Comparison of ENCODE assay signal across 1 cellular context in the genomic region with DNA sequence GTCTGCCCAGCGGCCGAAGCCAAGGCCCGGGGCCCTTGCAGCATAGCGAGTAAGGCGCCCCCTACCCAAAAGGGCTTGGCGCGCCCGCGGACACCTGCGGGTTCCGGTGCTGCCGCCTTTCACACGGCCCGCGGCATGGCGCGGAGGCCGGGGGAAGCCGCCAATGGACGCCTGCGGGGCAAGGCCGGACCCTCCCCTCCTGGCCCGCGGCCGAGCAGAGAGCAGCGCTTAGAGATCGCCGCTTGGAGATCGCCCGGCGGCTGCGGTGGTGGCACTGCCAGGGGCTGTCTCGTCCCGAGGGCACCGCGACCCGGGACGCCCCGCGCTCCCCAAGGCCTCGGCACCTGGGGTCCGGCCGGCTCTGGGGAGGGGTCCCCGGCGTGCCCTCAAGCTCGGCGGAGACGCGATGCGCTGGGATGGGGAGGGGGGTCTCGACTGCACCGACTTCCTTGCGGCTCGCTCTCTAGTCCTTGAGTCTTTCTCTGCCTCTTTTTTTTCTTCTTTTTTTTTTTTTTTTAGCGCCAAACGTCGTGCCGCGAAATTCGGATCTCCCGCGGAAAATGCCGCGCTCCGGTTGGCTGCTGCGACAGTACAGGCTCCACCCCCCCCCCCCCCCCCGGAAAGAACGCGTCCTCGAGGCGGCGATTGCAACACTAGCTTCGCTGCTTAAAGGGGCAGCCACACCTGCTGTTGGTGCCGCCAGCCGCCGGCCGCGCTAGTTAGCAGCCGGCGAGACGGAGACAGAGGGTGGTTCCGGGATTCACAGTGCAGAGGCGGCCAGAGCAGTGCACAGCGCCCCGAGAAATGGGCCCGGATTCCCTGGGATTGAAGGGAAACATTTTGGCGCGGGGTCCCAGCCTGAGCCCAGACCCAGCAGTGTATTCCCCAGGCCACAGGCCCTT.
TF ChIP-seq lines count a peak whose summit lies in the region.

A gene with protein sequence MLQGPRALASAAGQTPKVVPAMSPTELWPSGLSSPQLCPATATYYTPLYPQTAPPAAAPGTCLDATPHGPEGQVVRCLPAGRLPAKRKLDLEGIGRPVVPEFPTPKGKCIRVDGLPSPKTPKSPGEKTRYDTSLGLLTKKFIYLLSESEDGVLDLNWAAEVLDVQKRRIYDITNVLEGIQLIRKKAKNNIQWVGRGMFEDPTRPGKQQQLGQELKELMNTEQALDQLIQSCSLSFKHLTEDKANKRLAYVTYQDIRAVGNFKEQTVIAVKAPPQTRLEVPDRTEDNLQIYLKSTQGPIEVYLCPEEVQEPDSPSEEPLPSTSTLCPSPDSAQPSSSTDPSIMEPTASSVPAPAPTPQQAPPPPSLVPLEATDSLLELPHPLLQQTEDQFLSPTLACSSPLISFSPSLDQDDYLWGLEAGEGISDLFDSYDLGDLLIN (minus strand): TSS at position 484 of the 902 bp plus-strand sequence. CDS start 440 bp downstream, at position 44.

TF ChIP-seq in K562, 482 proteins besides CTCF, POLR2A, EP300 and RAD21 (continued from another document and continues in another):
- TF ChIP-seq, protein P1, sequence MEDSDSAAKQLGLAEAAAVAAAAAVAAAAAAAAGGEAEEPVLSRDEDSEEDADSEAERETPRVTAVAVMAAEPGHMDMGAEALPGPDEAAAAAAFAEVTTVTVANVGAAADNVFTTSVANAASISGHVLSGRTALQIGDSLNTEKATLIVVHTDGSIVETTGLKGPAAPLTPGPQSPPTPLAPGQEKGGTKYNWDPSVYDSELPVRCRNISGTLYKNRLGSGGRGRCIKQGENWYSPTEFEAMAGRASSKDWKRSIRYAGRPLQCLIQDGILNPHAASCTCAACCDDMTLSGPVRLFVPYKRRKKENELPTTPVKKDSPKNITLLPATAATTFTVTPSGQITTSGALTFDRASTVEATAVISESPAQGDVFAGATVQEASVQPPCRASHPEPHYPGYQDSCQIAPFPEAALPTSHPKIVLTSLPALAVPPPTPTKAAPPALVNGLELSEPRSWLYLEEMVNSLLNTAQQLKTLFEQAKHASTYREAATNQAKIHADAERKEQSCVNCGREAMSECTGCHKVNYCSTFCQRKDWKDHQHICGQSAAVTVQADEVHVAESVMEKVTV (CRISPR knock-in tag; IDR thresholded peaks at IDR 0.05), result no peak
- no peak for TF ChIP-seq TRIM28 (IDR thresholded peaks at IDR 0.05)
- TF ChIP-seq SMARCE1 (IDR thresholded peaks at IDR 0.05), result no peak
- TF ChIP-seq, protein P2, sequence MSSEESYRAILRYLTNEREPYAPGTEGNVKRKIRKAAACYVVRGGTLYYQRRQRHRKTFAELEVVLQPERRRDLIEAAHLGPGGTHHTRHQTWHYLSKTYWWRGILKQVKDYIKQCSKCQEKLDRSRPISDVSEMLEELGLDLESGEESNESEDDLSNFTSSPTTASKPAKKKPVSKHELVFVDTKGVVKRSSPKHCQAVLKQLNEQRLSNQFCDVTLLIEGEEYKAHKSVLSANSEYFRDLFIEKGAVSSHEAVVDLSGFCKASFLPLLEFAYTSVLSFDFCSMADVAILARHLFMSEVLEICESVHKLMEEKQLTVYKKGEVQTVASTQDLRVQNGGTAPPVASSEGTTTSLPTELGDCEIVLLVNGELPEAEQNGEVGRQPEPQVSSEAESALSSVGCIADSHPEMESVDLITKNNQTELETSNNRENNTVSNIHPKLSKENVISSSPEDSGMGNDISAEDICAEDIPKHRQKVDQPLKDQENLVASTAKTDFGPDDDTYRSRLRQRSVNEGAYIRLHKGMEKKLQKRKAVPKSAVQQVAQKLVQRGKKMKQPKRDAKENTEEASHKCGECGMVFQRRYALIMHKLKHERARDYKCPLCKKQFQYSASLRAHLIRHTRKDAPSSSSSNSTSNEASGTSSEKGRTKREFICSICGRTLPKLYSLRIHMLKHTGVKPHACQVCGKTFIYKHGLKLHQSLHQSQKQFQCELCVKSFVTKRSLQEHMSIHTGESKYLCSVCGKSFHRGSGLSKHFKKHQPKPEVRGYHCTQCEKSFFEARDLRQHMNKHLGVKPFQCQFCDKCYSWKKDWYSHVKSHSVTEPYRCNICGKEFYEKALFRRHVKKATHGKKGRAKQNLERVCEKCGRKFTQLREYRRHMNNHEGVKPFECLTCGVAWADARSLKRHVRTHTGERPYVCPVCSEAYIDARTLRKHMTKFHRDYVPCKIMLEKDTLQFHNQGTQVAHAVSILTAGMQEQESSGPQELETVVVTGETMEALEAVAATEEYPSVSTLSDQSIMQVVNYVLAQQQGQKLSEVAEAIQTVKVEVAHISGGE (CRISPR knock-in tag; IDR thresholded peaks at IDR 0.05), result peak in 1 of 3 experiments; percentile 25; a peak in 2 of 6 replicates
- no peak for TF ChIP-seq TCF7L2 (IDR thresholded peaks at IDR 0.05; ENCODE audit: low read depth, low read length)
- TF ChIP-seq ZMIZ1 (IDR thresholded peaks at IDR 0.05; ENCODE audit: low read depth in 2 of 2, low read length in 2 of 2), result peak in 1 of 2 experiments; percentile 45; a peak in 1 of 4 replicates
- TF ChIP-seq EP400 (IDR thresholded peaks at IDR 0.05), result peak; percentile 80; the same call in 1 of the 2 replicates
- 0 out of 2 replicates have a peak, but pooled peaks have one; percentile 37 for TF ChIP-seq KLF1 (tag; IDR thresholded peaks at IDR 0.05)
- no peak for TF ChIP-seq SMC3 (conservative IDR thresholded peaks at IDR 0.05; ENCODE audit: insufficient read depth, low read depth, low read length)
- TF ChIP-seq CCNT2 (IDR thresholded peaks at IDR 0.05; ENCODE audit: borderline replicate concordance, extremely low read depth, insufficient read length, low read depth, low read length), result peak; percentile 35
- no peak for TF ChIP-seq NR0B1 (IDR thresholded peaks at IDR 0.05; ENCODE audit: partially characterized antibody)
- no peak for TF ChIP-seq ZNF583 (CRISPR knock-in tag; IDR thresholded peaks at IDR 0.05)
- TF ChIP-seq, protein P3, sequence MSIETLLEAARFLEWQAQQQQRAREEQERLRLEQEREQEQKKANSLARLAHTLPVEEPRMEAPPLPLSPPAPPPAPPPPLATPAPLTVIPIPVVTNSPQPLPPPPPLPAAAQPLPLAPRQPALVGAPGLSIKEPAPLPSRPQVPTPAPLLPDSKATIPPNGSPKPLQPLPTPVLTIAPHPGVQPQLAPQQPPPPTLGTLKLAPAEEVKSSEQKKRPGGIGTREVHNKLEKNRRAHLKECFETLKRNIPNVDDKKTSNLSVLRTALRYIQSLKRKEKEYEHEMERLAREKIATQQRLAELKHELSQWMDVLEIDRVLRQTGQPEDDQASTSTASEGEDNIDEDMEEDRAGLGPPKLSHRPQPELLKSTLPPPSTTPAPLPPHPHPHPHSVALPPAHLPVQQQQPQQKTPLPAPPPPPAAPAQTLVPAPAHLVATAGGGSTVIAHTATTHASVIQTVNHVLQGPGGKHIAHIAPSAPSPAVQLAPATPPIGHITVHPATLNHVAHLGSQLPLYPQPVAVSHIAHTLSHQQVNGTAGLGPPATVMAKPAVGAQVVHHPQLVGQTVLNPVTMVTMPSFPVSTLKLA (conservative IDR thresholded peaks at IDR 0.05), result peak; percentile 56 to 74; a peak in 3 of 4 replicates
- no peak for TF ChIP-seq TEAD4 (IDR thresholded peaks at IDR 0.05; ENCODE audit: low read length)
- TF ChIP-seq TEAD4 (CRISPR knock-in tag; IDR thresholded peaks at IDR 0.05; ENCODE audit: borderline replicate concordance), result no peak
- TF ChIP-seq, protein P4, sequence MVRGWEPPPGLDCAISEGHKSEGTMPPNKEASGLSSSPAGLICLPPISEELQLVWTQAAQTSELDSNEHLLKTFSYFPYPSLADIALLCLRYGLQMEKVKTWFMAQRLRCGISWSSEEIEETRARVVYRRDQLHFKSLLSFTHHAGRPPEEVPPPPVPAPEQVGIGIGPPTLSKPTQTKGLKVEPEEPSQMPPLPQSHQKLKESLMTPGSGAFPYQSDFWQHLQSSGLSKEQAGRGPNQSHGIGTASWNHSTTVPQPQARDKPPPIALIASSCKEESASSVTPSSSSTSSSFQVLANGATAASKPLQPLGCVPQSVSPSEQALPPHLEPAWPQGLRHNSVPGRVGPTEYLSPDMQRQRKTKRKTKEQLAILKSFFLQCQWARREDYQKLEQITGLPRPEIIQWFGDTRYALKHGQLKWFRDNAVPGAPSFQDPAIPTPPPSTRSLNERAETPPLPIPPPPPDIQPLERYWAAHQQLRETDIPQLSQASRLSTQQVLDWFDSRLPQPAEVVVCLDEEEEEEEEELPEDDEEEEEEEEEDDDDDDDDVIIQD (CRISPR knock-in tag; IDR thresholded peaks at IDR 0.05), result no peak
- TF ChIP-seq PURB (CRISPR knock-in tag; IDR thresholded peaks at IDR 0.05; ENCODE audit: low read depth), result no peak
- TF ChIP-seq RHOXF2B (CRISPR knock-in tag; conservative IDR thresholded peaks at IDR 0.05), result no peak
- no peak for TF ChIP-seq ARID2 (IDR thresholded peaks at IDR 0.05)
- TF ChIP-seq ZNF76 (CRISPR knock-in tag; IDR thresholded peaks at IDR 0.05; ENCODE audit: borderline replicate concordance), result no peak; the same call in 1 of the 2 replicates
- no peak for TF ChIP-seq RBM17 (IDR thresholded peaks at IDR 0.05; ENCODE audit: borderline replicate concordance, low read depth, low read length)
- peak in 1 of 2 experiments; percentile 68; a peak in 2 of 4 replicates for TF ChIP-seq HDAC1 (IDR thresholded peaks at IDR 0.05)
- peak; percentile 70 for TF ChIP-seq PRPF4 (IDR thresholded peaks at IDR 0.05; ENCODE audit: insufficient read depth, low read depth, low read length, poor library complexity, severe bottlenecking)
- TF ChIP-seq, protein P5, sequence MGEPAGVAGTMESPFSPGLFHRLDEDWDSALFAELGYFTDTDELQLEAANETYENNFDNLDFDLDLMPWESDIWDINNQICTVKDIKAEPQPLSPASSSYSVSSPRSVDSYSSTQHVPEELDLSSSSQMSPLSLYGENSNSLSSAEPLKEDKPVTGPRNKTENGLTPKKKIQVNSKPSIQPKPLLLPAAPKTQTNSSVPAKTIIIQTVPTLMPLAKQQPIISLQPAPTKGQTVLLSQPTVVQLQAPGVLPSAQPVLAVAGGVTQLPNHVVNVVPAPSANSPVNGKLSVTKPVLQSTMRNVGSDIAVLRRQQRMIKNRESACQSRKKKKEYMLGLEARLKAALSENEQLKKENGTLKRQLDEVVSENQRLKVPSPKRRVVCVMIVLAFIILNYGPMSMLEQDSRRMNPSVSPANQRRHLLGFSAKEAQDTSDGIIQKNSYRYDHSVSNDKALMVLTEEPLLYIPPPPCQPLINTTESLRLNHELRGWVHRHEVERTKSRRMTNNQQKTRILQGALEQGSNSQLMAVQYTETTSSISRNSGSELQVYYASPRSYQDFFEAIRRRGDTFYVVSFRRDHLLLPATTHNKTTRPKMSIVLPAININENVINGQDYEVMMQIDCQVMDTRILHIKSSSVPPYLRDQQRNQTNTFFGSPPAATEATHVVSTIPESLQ (CRISPR knock-in tag; IDR thresholded peaks at IDR 0.05), result peak; percentile 98
- peak; percentile 65 for TF ChIP-seq RB1 (IDR thresholded peaks at IDR 0.05; ENCODE audit: low read depth)
- TF ChIP-seq SOX6 (IDR thresholded peaks at IDR 0.05), result no peak
- TF ChIP-seq, protein P6, sequence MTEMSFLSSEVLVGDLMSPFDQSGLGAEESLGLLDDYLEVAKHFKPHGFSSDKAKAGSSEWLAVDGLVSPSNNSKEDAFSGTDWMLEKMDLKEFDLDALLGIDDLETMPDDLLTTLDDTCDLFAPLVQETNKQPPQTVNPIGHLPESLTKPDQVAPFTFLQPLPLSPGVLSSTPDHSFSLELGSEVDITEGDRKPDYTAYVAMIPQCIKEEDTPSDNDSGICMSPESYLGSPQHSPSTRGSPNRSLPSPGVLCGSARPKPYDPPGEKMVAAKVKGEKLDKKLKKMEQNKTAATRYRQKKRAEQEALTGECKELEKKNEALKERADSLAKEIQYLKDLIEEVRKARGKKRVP (CRISPR knock-in tag; IDR thresholded peaks at IDR 0.05), result no peak
- TF ChIP-seq ATF1 (CRISPR knock-in tag; IDR thresholded peaks at IDR 0.05), result no peak
- TF ChIP-seq ATF1 (tag; IDR thresholded peaks at IDR 0.05), result peak; percentile 81
